ENCODE assay signal across 9 cellular contexts in genomic region chrX:154375156-154375504, GRCh38. TPM values are rescaled to one million over a fixed set of nuclear protein-coding genes. Genes with fewer than 3 reads are reported as not detected.
DNase-seq lines count a peak whose midpoint lies in the region; ATAC-seq and TF ChIP-seq lines count a peak whose summit lies in the region.
"Had no signal": no experiment of that assay in that cellular context is flagged by ENCODE, and none has a peak within 500 bp of the region (broad histone marks: within the 10 kb centered on the region; RNA-seq: fewer than 3 reads in every experiment).

No MANE protein-coding gene starts in this region.

- DNase-seq in DMS 273 (lab: John Stamatoyannopoulos, UW; ENCODE audit: unreplicated experiment) (peak; percentile 55), DMS 273 treated with DMSO at 0.1 percent for 48 hours (lab: John Stamatoyannopoulos, UW) (no peak), RWPE1 (ENCODE audit: low spot score) (no peak), dedifferentiated amniotic fluid mesenchymal stem cell (ENCODE audit: extremely low spot score) (no peak)
- DNase-seq: 8988T had no signal

- ATAC-seq in HG03439 (IDR thresholded peaks at IDR 0.05; ENCODE audit: unreplicated experiment) (no peak), HG02623 (IDR thresholded peaks at IDR 0.05; ENCODE audit: unreplicated experiment) (no peak)

- H3K36me3 ChIP-seq in esophagus (ENCODE audit: control insufficient read depth in 2 of 2, insufficient read depth in 2 of 2, low read length in 1 of 2) (no peaks in the 10 kb centered on the region), skeletal muscle tissue (ENCODE audit: control insufficient read depth in 3 of 3, insufficient read depth in 3 of 3, low read length in 3 of 3) (peaks cover 0 to 3% (median 0%) of the 10 kb centered on the region in 3 donors)

- no peak for TF ChIP-seq CTCF in RWPE1 (conservative IDR thresholded peaks at IDR 0.05; ENCODE audit: low read depth)

- POLR2A ChIA-PET in RWPE1 (lab: Yijun Ruan, JAX; ENCODE audit: low non-redundant PET): no interaction called here

- H3K27ac ChIP-seq in RWPE1 (peak overlapping the region; percentile 97), esophagus (ENCODE audit: low read depth in 2 of 2, low read length in 1 of 2) (peak overlapping the region; percentile 88 to 92), skeletal muscle tissue (ENCODE audit: low read depth, low read length) (peak overlapping the region; percentile 44)

- WGBS in esophagus, 2 donors: 37 to 68% methylated on average over 10 of the region's 10 CpGs

- H3K4me1 ChIP-seq in esophagus (ENCODE audit: control insufficient read depth in 2 of 2, insufficient read depth in 2 of 2, low read length in 1 of 2) (peaks cover 0 to 7% of the 10 kb centered on the region in 2 donors), skeletal muscle tissue (ENCODE audit: control insufficient read depth in 3 of 3, insufficient read depth in 3 of 3, low read length in 3 of 3) (peaks cover 20 to 29% (median 28%) of the 10 kb centered on the region in 3 donors)

- H3K9me3 ChIP-seq in esophagus (ENCODE audit: control insufficient read depth in 2 of 2, insufficient read depth in 1 of 2, low read depth in 1 of 2, low read length in 1 of 2): peaks cover 0 to 8% of the 10 kb centered on the region in 2 donors
- H3K9me3 ChIP-seq in skeletal muscle tissue (ENCODE audit: control insufficient read depth in 3 of 3, low read length in 3 of 3): no peaks in the 10 kb centered on the region

- H3K27me3 ChIP-seq in esophagus (ENCODE audit: control insufficient read depth in 1 of 2, insufficient read depth in 2 of 2, low read length in 2 of 2) (no peaks in the 10 kb centered on the region), skeletal muscle tissue (ENCODE audit: control insufficient read depth in 3 of 3, insufficient read depth in 3 of 3, low read length in 3 of 3) (no peaks in the 10 kb centered on the region)

- CTCF ChIA-PET in RWPE1 (lab: Yijun Ruan, JAX): no interaction called here

- peak overlapping the region; percentile 0 to 43 for H3K4me3 ChIP-seq in esophagus (ENCODE audit: low read depth in 1 of 2, low read length in 2 of 2)
- H3K4me3 ChIP-seq in skeletal muscle tissue (ENCODE audit: low read length in 3 of 3): peak overlapping the region in 1 of 3 donors; percentile 51

- peak overlapping the region in 2 of 3 donors; percentile 64 to 68 for H3K9ac ChIP-seq in skeletal muscle tissue (ENCODE audit: low read depth in 1 of 3, low read length in 3 of 3)

RNA-seq across cellular contexts. Expression of gene FLNA, which starts 0.7 kb away (rescaled TPM):
- polyA plus RNA-seq in esophagus: 100 to 1,000 TPM; 407 to 691 TPM
- 331 TPM for total RNA-seq in skeletal muscle tissue

RNA-seq across cellular contexts. Expression of gene EMD, which starts 4.0 kb away (rescaled TPM):
- polyA plus RNA-seq in esophagus: 10 to 100 TPM; 66.5 to 83.9 TPM
- 10.4 TPM for total RNA-seq in skeletal muscle tissue

RNA-seq across cellular contexts. Expression of gene RPL10, which starts 23.0 kb away (rescaled TPM):
- 1,000 to 10,000 TPM; 2,998 to 4,750 TPM for polyA plus RNA-seq in esophagus
- 4,963 TPM for total RNA-seq in skeletal muscle tissue

RNA-seq across cellular contexts. Expression of gene DNASE1L1, which starts 33.9 kb away (rescaled TPM):
- 10 to 100 TPM; 20.1 to 20.3 TPM for polyA plus RNA-seq in esophagus
- total RNA-seq in skeletal muscle tissue: 47.0 TPM

RNA-seq across cellular contexts. Expression of gene TAFAZZIN, which starts 36.2 kb away (rescaled TPM):
- polyA plus RNA-seq in esophagus: 10 to 100 TPM; 28.9 to 59.5 TPM
- 7.3 TPM for total RNA-seq in skeletal muscle tissue

Comparison
In these comparisons a context has a peak if more than half of its experiments do, and no peak if none do; other contexts are left out.
1. H3K27ac ChIP-seq: peak in every context shown above with its lines; median percentile 97 in RWPE1; 90 in esophagus; 44 in skeletal muscle tissue.